Comparison of ENCODE assay signal across 1 cellular context in genomic region chr2:98445708-98446577, GRCh38.
A peak's percentile ranks its signal among the peaks of the same experiment; 100 is the strongest.
TF ChIP-seq lines count a peak whose summit lies in the region.

No MANE protein-coding gene starts in this region.

TF ChIP-seq in HepG2, 621 proteins besides CTCF, POLR2A, EP300 and RAD21 (continued from another document):
- 0 out of 2 replicates have a peak, but pooled peaks have one; percentile 59 for TF ChIP-seq GTF3A (CRISPR knock-in tag; conservative IDR thresholded peaks at IDR 0.05)
